ENCODE assay signal across 1 cellular context in genomic region chr2:64654063-64654811, GRCh38.
A peak's percentile ranks its signal among the peaks of the same experiment; 100 is the strongest.
TF ChIP-seq lines count a peak whose summit lies in the region.

No MANE protein-coding gene starts in this region.

TF ChIP-seq in HepG2, 621 proteins besides CTCF, POLR2A, EP300 and RAD21 (continued from another document and continues in another):
- no peak for TF ChIP-seq ZNF704 (CRISPR knock-in tag; IDR thresholded peaks at IDR 0.05; ENCODE audit: borderline replicate concordance)
- no peak; the same call in 1 of the 2 replicates for TF ChIP-seq AFF4 (CRISPR knock-in tag; IDR thresholded peaks at IDR 0.05)
- 0 out of 2 replicates have a peak, but pooled peaks have one; percentile 21 for TF ChIP-seq ZNF205 (CRISPR knock-in tag; IDR thresholded peaks at IDR 0.05)
- no peak for TF ChIP-seq NFE2 (CRISPR knock-in tag; IDR thresholded peaks at IDR 0.05)
- peak; percentile 71 for TF ChIP-seq MNT (IDR thresholded peaks at IDR 0.05)
- peak; percentile 66; the same call in 1 of the 2 replicates for TF ChIP-seq PITX1 (CRISPR knock-in tag; IDR thresholded peaks at IDR 0.05)
- TF ChIP-seq AGO2 (optimal IDR thresholded peaks at IDR 0.05; ENCODE audit: low read depth, low read length): peak; percentile 78
- 0 out of 2 replicates have a peak, but pooled peaks have one; percentile 75 for TF ChIP-seq STAT5B (CRISPR knock-in tag; IDR thresholded peaks at IDR 0.05)
- TF ChIP-seq ATF7-NPFF (CRISPR knock-in tag; IDR thresholded peaks at IDR 0.05; ENCODE audit: low read depth): peak; percentile 64
- TF ChIP-seq HNRNPLL (IDR thresholded peaks at IDR 0.05; ENCODE audit: low read depth, low read length, poor library complexity, severe bottlenecking): peak; percentile 62
- peak; percentile 74 for TF ChIP-seq YEATS4 (CRISPR knock-in tag; IDR thresholded peaks at IDR 0.05; ENCODE audit: borderline replicate concordance)
- peak; percentile 67; the same call in 1 of the 2 replicates for TF ChIP-seq TGIF2 (CRISPR knock-in tag; IDR thresholded peaks at IDR 0.05)
- TF ChIP-seq CREBL2 (CRISPR knock-in tag; IDR thresholded peaks at IDR 0.05; ENCODE audit: borderline replicate concordance): no peak
- TF ChIP-seq CREB1 (IDR thresholded peaks at IDR 0.05): peak; percentile 56
- TF ChIP-seq CREB1 (CRISPR knock-in tag; IDR thresholded peaks at IDR 0.05): no peak
- TF ChIP-seq ZNF839 (CRISPR knock-in tag; IDR thresholded peaks at IDR 0.05; ENCODE audit: borderline replicate concordance): no peak
- 0 out of 2 replicates have a peak, but pooled peaks have one; percentile 36 for TF ChIP-seq GZF1 (CRISPR knock-in tag; IDR thresholded peaks at IDR 0.05)
- TF ChIP-seq HIC2 (CRISPR knock-in tag; IDR thresholded peaks at IDR 0.05; ENCODE audit: low read depth): no peak
- TF ChIP-seq MED1 (CRISPR knock-in tag; IDR thresholded peaks at IDR 0.05): peak; percentile 72
- TF ChIP-seq AKNA (CRISPR knock-in tag; IDR thresholded peaks at IDR 0.05; ENCODE audit: borderline replicate concordance): no peak
- TF ChIP-seq TBL1XR1 (IDR thresholded peaks at IDR 0.05; ENCODE audit: borderline replicate concordance, low read length, partially characterized antibody): peak; percentile 69
- TF ChIP-seq SKI (IDR thresholded peaks at IDR 0.05; ENCODE audit: partially characterized antibody): peak; percentile 56
- TF ChIP-seq ZNF558 (CRISPR knock-in tag; IDR thresholded peaks at IDR 0.05; ENCODE audit: borderline replicate concordance): peak; percentile 65; the same call in 1 of the 2 replicates
- peak; percentile 100 for TF ChIP-seq CBFB (CRISPR knock-in tag; IDR thresholded peaks at IDR 0.05)
- peak; percentile 61; the same call in 1 of the 2 replicates for TF ChIP-seq SAP130 (CRISPR knock-in tag; IDR thresholded peaks at IDR 0.05; ENCODE audit: low read depth)
- peak; percentile 53; the same call in 1 of the 2 replicates for TF ChIP-seq ZC3H4 (CRISPR knock-in tag; IDR thresholded peaks at IDR 0.05; ENCODE audit: borderline replicate concordance)
- TF ChIP-seq ZNF414 (CRISPR knock-in tag; IDR thresholded peaks at IDR 0.05): peak; percentile 71; the same call in 1 of the 2 replicates
- TF ChIP-seq ATF5 (CRISPR knock-in tag; IDR thresholded peaks at IDR 0.05; ENCODE audit: low read depth): no peak
- peak; percentile 56 for TF ChIP-seq ZNF710 (CRISPR knock-in tag; IDR thresholded peaks at IDR 0.05; ENCODE audit: borderline replicate concordance)
- TF ChIP-seq WIZ (CRISPR knock-in tag; IDR thresholded peaks at IDR 0.05): 0 out of 2 replicates have a peak, but pooled peaks have one; percentile 32
- peak; percentile 91 for TF ChIP-seq MAZ (IDR thresholded peaks at IDR 0.05; ENCODE audit: borderline replicate concordance, low read depth, low read length)
- TF ChIP-seq MAZ (CRISPR knock-in tag; IDR thresholded peaks at IDR 0.05; ENCODE audit: low read depth): peak; percentile 40; the same call in 1 of the 2 replicates
- TF ChIP-seq IRX3 (CRISPR knock-in tag; IDR thresholded peaks at IDR 0.05; ENCODE audit: borderline replicate concordance, low read depth): no peak
- TF ChIP-seq FOSL1 (CRISPR knock-in tag; IDR thresholded peaks at IDR 0.05; ENCODE audit: borderline replicate concordance): no peak
- TF ChIP-seq PRDM10 (CRISPR knock-in tag; IDR thresholded peaks at IDR 0.05; ENCODE audit: low read depth): no peak; the same call in 1 of the 2 replicates
